8 cellular contexts compared by ENCODE assay signal in genomic region chr15:84714816-84715215, GRCh38. TPM values are rescaled to one million over a fixed set of nuclear protein-coding genes. Genes with fewer than 3 reads are reported as not detected.
A peak's percentile ranks its signal among the peaks of the same experiment; 100 is the strongest.
DNase-seq lines count a peak whose midpoint lies in the region.

No MANE protein-coding gene starts in this region.

- peak overlapping the region; percentile 93 for H3K27ac Mint-ChIP-seq in T-helper 1 cell treated with Interleukin-12 subunit alpha and Interleukin-12 subunit beta and Interleukin-4 antibody, amounts not matched to agents 30 μg/mL and 1 μg/mL, for 36 hours
- peak overlapping the region; percentile 93 for H3K27ac Mint-ChIP-seq in activated CD4-positive, alpha-beta memory T cell treated with anti-CD3 and anti-CD28 coated beads for 36 hours

- no peaks in the 10 kb centered on the region for H3K27me3 Mint-ChIP-seq in T-helper 1 cell treated with Interleukin-12 subunit alpha and Interleukin-12 subunit beta and Interleukin-4 antibody, amounts not matched to agents 30 μg/mL and 1 μg/mL, for 36 hours (ENCODE audit: low read depth)
- H3K27me3 Mint-ChIP-seq in activated CD4-positive, alpha-beta memory T cell treated with anti-CD3 and anti-CD28 coated beads for 36 hours = no peaks in the 10 kb centered on the region

- H3K36me3 ChIP-seq in iPS-15b (ENCODE audit: control insufficient read depth, insufficient read depth, low read length) (peaks cover 9% of the 10 kb centered on the region), stomach smooth muscle (ENCODE audit: control insufficient read depth in 2 of 2, insufficient read depth in 2 of 2, low read length in 2 of 2) (peaks cover 0 to 4% of the 10 kb centered on the region in 2 donors)

- no peaks in the 10 kb centered on the region for H3K9me3 ChIP-seq in iPS-15b (ENCODE audit: control insufficient read depth, insufficient read depth, low read length)
- H3K9me3 ChIP-seq in stomach smooth muscle (ENCODE audit: control insufficient read depth in 2 of 2, low read length in 2 of 2) = no peaks in the 10 kb centered on the region

- no peak overlapping the region for H3K27ac ChIP-seq in stomach smooth muscle (ENCODE audit: low read length)

- peak overlapping the region; percentile 49 for H3K4me3 ChIP-seq in iPS-15b (ENCODE audit: low read depth, low read length)
- H3K4me3 ChIP-seq in stomach smooth muscle (ENCODE audit: low read length in 2 of 2) = peak overlapping the region; percentile 98

- H3K27me3 ChIP-seq in iPS-15b (ENCODE audit: control insufficient read depth, insufficient read depth, low read length) (no peaks in the 10 kb centered on the region), stomach smooth muscle (ENCODE audit: control insufficient read depth in 1 of 2, insufficient read depth in 2 of 2, low read length in 2 of 2) (no peaks in the 10 kb centered on the region)

- POLR2A ChIA-PET in activated CD4-positive, alpha-beta memory T cell treated with anti-CD3 and anti-CD28 coated beads for 36 hours (lab: Charles Lee) = interaction anchor here (0.7 to 3.2 kb wide), 9 partner anchors 12 to 110 kb away, joined by 3 to 58 read pairs (median 4); no protein-coding TSS in a partner anchor

- peaks cover 16% of the 10 kb centered on the region for H3K36me3 Mint-ChIP-seq in T-helper 1 cell treated with Interleukin-12 subunit alpha and Interleukin-12 subunit beta and Interleukin-4 antibody, amounts not matched to agents 30 μg/mL and 1 μg/mL, for 36 hours (ENCODE audit: low read depth)
- H3K36me3 Mint-ChIP-seq in activated CD4-positive, alpha-beta memory T cell treated with anti-CD3 and anti-CD28 coated beads for 36 hours = peaks cover 14% of the 10 kb centered on the region

- peaks cover 36% of the 10 kb centered on the region for H3K4me1 Mint-ChIP-seq in T-helper 1 cell treated with Interleukin-12 subunit alpha and Interleukin-12 subunit beta and Interleukin-4 antibody, amounts not matched to agents 30 μg/mL and 1 μg/mL, for 36 hours (ENCODE audit: low read depth)
- peaks cover 39% of the 10 kb centered on the region for H3K4me1 Mint-ChIP-seq in activated CD4-positive, alpha-beta memory T cell treated with anti-CD3 and anti-CD28 coated beads for 36 hours (ENCODE audit: low read depth)

- CTCF ChIA-PET in activated CD4-positive, alpha-beta memory T cell treated with anti-CD3 and anti-CD28 coated beads for 36 hours (lab: Charles Lee) = interaction anchor here (1.0 to 4.6 kb wide), 6 partner anchors 20 to 127 kb away, joined by 3 to 28 read pairs (median 4); partner anchors contain the start of gene WDR73

- H3K9me3 Mint-ChIP-seq in T-helper 1 cell treated with Interleukin-12 subunit alpha and Interleukin-12 subunit beta and Interleukin-4 antibody, amounts not matched to agents 30 μg/mL and 1 μg/mL, for 36 hours = no peaks in the 10 kb centered on the region
- no peaks in the 10 kb centered on the region for H3K9me3 Mint-ChIP-seq in activated CD4-positive, alpha-beta memory T cell treated with anti-CD3 and anti-CD28 coated beads for 36 hours

- intact Hi-C loops in activated CD4-positive, alpha-beta memory T cell treated with anti-CD3 and anti-CD28 coated beads for 36 hours (cut with micrococcal nuclease) = no loop called here

- H3K4me1 ChIP-seq in iPS-15b (ENCODE audit: control insufficient read depth, insufficient read depth, low read length) = peaks cover 3% of the 10 kb centered on the region
- peaks cover 7% of the 10 kb centered on the region for H3K4me1 ChIP-seq in stomach smooth muscle (ENCODE audit: control insufficient read depth, insufficient read depth, low read length)

- DNase-seq in T-helper 1 cell = no peak
- DNase-seq in activated CD4-positive, alpha-beta memory T cell treated with anti-CD3 and anti-CD28 coated beads for 36 hours = no peak
- DNase-seq in Ammon's horn (ENCODE audit: low spot score) = no peak
- no peak for DNase-seq in ecto neural progenitor cell (ENCODE audit: low spot score)
- DNase-seq in superior temporal gyrus (ENCODE audit: extremely low spot score) = no peak

- peak overlapping the region; percentile 91 for H3K4me3 Mint-ChIP-seq in T-helper 1 cell treated with Interleukin-12 subunit alpha and Interleukin-12 subunit beta and Interleukin-4 antibody, amounts not matched to agents 30 μg/mL and 1 μg/mL, for 36 hours
- H3K4me3 Mint-ChIP-seq in activated CD4-positive, alpha-beta memory T cell treated with anti-CD3 and anti-CD28 coated beads for 36 hours = peak overlapping the region; percentile 92

- H3K9ac ChIP-seq in iPS-15b (ENCODE audit: low read depth, low read length) (peak overlapping the region; percentile 73), stomach smooth muscle (ENCODE audit: low read length in 2 of 2) (peak overlapping the region; percentile 88 to 90)

RNA-seq across cellular contexts. Expression of gene SEC11A, which starts 1.1 kb away (rescaled TPM):
- total RNA-seq in activated CD4-positive, alpha-beta memory T cell treated with anti-CD3 and anti-CD28 coated beads for 36 hours = 100 to 1,000 TPM; 132 to 136 TPM

RNA-seq across cellular contexts. Expression of gene ZNF592, which starts 33.6 kb away (rescaled TPM):
- total RNA-seq in activated CD4-positive, alpha-beta memory T cell treated with anti-CD3 and anti-CD28 coated beads for 36 hours = 10 to 100 TPM; 23.8 to 24.3 TPM

RNA-seq across cellular contexts. Expression of gene NMB, which starts 56.8 kb away (rescaled TPM):
- total RNA-seq in activated CD4-positive, alpha-beta memory T cell treated with anti-CD3 and anti-CD28 coated beads for 36 hours = 1 to 10 TPM; 6.2 to 7.8 TPM
